ENCODE assay signal across 8 cellular contexts in the genomic region with DNA sequence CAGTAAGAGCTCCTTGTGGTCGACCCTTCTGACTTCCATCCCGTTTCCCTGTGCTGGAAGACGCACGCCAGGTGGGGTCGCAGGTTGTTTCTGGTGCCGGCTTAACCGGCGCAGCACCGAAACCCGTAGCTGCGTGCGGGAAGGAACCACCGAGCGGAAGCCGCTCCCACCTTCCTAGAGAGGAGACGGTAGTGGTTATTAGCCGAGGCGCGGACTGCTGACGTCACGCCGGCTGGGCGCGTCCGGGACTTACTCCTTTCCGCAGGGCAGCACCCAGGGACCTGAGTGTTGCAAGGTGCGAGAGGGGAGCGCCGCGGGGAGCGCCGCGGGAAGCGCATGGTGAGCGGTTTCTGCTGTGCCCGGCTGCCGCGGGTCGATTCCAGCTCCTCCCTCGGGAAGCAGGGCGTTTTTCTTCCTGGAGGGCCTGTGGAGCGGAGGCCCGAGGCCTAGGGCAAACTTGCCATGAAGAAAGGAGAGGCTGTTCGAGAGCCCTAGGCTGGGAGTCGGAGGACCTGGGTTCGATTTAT. TPM values are rescaled to one million over a fixed set of nuclear protein-coding genes. Genes with fewer than 3 reads are reported as not detected.
DNase-seq lines count a peak whose midpoint lies in the region; ATAC-seq and TF ChIP-seq lines count a peak whose summit lies in the region.

TSS of gene ZNF501 (plus strand) at position 252 of the 527 bp plus-strand sequence. CDS start 4,787 bp downstream, outside the sequence.

- peak within 1 kb of the TSS; percentile 5; the same call in 1 of the 2 replicates for H3K27ac ChIP-seq in ACC112 (ENCODE audit: low read depth, low read length)
- H3K27ac ChIP-seq in OCI-LY7 (ENCODE audit: low read depth, low read length, poor library complexity, severe bottlenecking): no peak within 1 kb of the TSS

- H3K36me3 ChIP-seq in ACC112 (ENCODE audit: insufficient read depth, low read length) (peaks cover 47% of the 10 kb centered on the region), OCI-LY7 (ENCODE audit: insufficient read depth, low read length) (no peaks in the 10 kb centered on the region)

- CTCF ChIA-PET in OCI-LY7 (lab: Charles Lee; ENCODE audit: unreplicated experiment): no interaction called here

- no peak for TF ChIP-seq CTCF in OCI-LY7 (conservative IDR thresholded peaks at IDR 0.05; ENCODE audit: low read length)

- H3K4me1 Mint-ChIP-seq in natural killer cell treated with Interleukin-12 subunit alpha and Interleukin-12 subunit beta and Interleukin-15 and Interleukin-18, amount 100 ng/mL, for 72 hours (ENCODE audit: low read depth in 2 of 2): peaks cover 10 to 13% of the 10 kb centered on the region in 2 donors
- peaks cover 14% of the 10 kb centered on the region for H3K4me1 Mint-ChIP-seq in stimulated activated memory B cell treated with anti-CD40 and anti-IgM and Interleukin-4, amounts not matched to agents 10 μg/mL and 1 μg/mL and 100 μg/mL, for 72 hours

- peak within 1 kb of the TSS; percentile 92 for H2AFZ ChIP-seq in ACC112 (ENCODE audit: low read length, unreplicated experiment)
- peak within 1 kb of the TSS; percentile 79 for H2AFZ ChIP-seq in OCI-LY7 (ENCODE audit: low read length)

- no peaks in the 10 kb centered on the region for H3K4me1 ChIP-seq in ACC112 (ENCODE audit: control insufficient read depth, insufficient read depth, low read length, unreplicated experiment)
- H3K4me1 ChIP-seq in OCI-LY7 (ENCODE audit: insufficient read depth, low read length, poor library complexity, severe bottlenecking): no peaks in the 10 kb centered on the region

- H3K79me2 ChIP-seq in ACC112 (ENCODE audit: control insufficient read depth, insufficient read depth, low read length, unreplicated experiment) (no peaks in the 10 kb centered on the region), OCI-LY7 (ENCODE audit: insufficient read depth, low read depth, low read length) (no peaks in the 10 kb centered on the region)

- H3K27me3 ChIP-seq in ACC112 (ENCODE audit: insufficient read depth, low read length): no peaks in the 10 kb centered on the region

- H3K36me3 Mint-ChIP-seq in natural killer cell treated with Interleukin-12 subunit alpha and Interleukin-12 subunit beta and Interleukin-15 and Interleukin-18, amount 100 ng/mL, for 72 hours: peaks cover 64% of the 10 kb centered on the region
- peaks cover 61% of the 10 kb centered on the region for H3K36me3 Mint-ChIP-seq in stimulated activated memory B cell treated with anti-CD40 and anti-IgM and Interleukin-4, amounts not matched to agents 10 μg/mL and 1 μg/mL and 100 μg/mL, for 72 hours

- H3K4me3 ChIP-seq in ACC112 (ENCODE audit: low read depth, low read length) (peak within 1 kb of the TSS; percentile 78), OCI-LY7 (ENCODE audit: low read depth, low read length, poor library complexity, severe bottlenecking) (peak within 1 kb of the TSS; percentile 66)

- POLR2A ChIA-PET in OCI-LY7 (lab: Charles Lee): interaction anchor here (0.6 to 1.0 kb wide), 3 partner anchors 29 to 1880 kb away, joined by 3 read pairs; no protein-coding TSS in a partner anchor

- H3K27ac Mint-ChIP-seq in natural killer cell treated with Interleukin-12 subunit alpha and Interleukin-12 subunit beta and Interleukin-15 and Interleukin-18, amount 100 ng/mL, for 72 hours: peak within 1 kb of the TSS; percentile 84 to 92
- peak within 1 kb of the TSS; percentile 98 for H3K27ac Mint-ChIP-seq in stimulated activated memory B cell treated with anti-CD40 and anti-IgM and Interleukin-4, amounts not matched to agents 10 μg/mL and 1 μg/mL and 100 μg/mL, for 72 hours

- H4K20me1 ChIP-seq in OCI-LY7 (ENCODE audit: insufficient read depth, low read length): no peaks in the 10 kb centered on the region

- DNase-seq in OCI-LY7 (ENCODE audit: low spot score) (peak; percentile 78), fibroblast of the conjunctiva (ENCODE audit: low read depth) (peak; percentile 84)
- peak; percentile 73 for DNase-seq in activated T-helper 9 cell treated with anti-CD3 and anti-CD28 coated beads, Interleukin-2, amount 50 U/mL, for 16 hours (ENCODE audit: low read depth)
- peak; percentile 95 for DNase-seq in natural killer cell treated with Interleukin-12 subunit alpha and Interleukin-12 subunit beta and Interleukin-15 and Interleukin-18, amount 100 ng/mL, for 72 hours (ENCODE audit: low spot score)

- H3K9me3 ChIP-seq in OCI-LY7 (ENCODE audit: low read length): peaks cover 36% of the 10 kb centered on the region

- intact Hi-C loops in OCI-LY7 (cut with micrococcal nuclease; ENCODE audit: unreplicated experiment): loop anchor here (1.0 kb wide), 1 partner anchor 32 kb away; the partner anchor contains the start of genes KIAA1143 and KIF15

- H3K9me2 ChIP-seq in OCI-LY7 (ENCODE audit: insufficient read depth, low read length): no peaks in the 10 kb centered on the region

- ATAC-seq in GM18909 (IDR thresholded peaks at IDR 0.05; ENCODE audit: poor library complexity, unreplicated experiment) (peak; percentile 79), HG03521 (IDR thresholded peaks at IDR 0.05; ENCODE audit: unreplicated experiment) (peak; percentile 79)
- peak; percentile 98 to 99 for ATAC-seq in natural killer cell treated with Interleukin-12 subunit alpha and Interleukin-12 subunit beta and Interleukin-15 and Interleukin-18, amount 100 ng/mL, for 72 hours
- peak; percentile 99 for ATAC-seq in stimulated activated memory B cell treated with anti-CD40 and anti-IgM and Interleukin-4, amounts not matched to agents 10 μg/mL and 1 μg/mL and 100 μg/mL, for 72 hours

- no peaks in the 10 kb centered on the region for H3K27me3 Mint-ChIP-seq in natural killer cell treated with Interleukin-12 subunit alpha and Interleukin-12 subunit beta and Interleukin-15 and Interleukin-18, amount 100 ng/mL, for 72 hours
- H3K27me3 Mint-ChIP-seq in stimulated activated memory B cell treated with anti-CD40 and anti-IgM and Interleukin-4, amounts not matched to agents 10 μg/mL and 1 μg/mL and 100 μg/mL, for 72 hours: no peaks in the 10 kb centered on the region

- H3K4me2 ChIP-seq in OCI-LY7 (ENCODE audit: low read length): peak within 1 kb of the TSS; percentile 46

- peak within 1 kb of the TSS; percentile 95 for H3K4me3 Mint-ChIP-seq in natural killer cell treated with Interleukin-12 subunit alpha and Interleukin-12 subunit beta and Interleukin-15 and Interleukin-18, amount 100 ng/mL, for 72 hours
- H3K4me3 Mint-ChIP-seq in stimulated activated memory B cell treated with anti-CD40 and anti-IgM and Interleukin-4, amounts not matched to agents 10 μg/mL and 1 μg/mL and 100 μg/mL, for 72 hours: peak within 1 kb of the TSS; percentile 100

- peaks cover 28% of the 10 kb centered on the region for H3K9me3 Mint-ChIP-seq in natural killer cell treated with Interleukin-12 subunit alpha and Interleukin-12 subunit beta and Interleukin-15 and Interleukin-18, amount 100 ng/mL, for 72 hours
- H3K9me3 Mint-ChIP-seq in stimulated activated memory B cell treated with anti-CD40 and anti-IgM and Interleukin-4, amounts not matched to agents 10 μg/mL and 1 μg/mL and 100 μg/mL, for 72 hours: peaks cover 24% of the 10 kb centered on the region

- no TSS peak for BruUV-seq in OCI-LY7 (replicated peaks; lab: Mats Ljungman, UMichigan)

RNA-seq across cellular contexts. Expression of gene ZNF501, which starts in this region (rescaled TPM):
- 2.1 and 3.4 TPM in 2 replicates for total RNA-seq in OCI-LY7 (2014; rRNA removed; shearing (Covaris generic))
- 0.88 and 1.4 TPM in 2 replicates for total RNA-seq in OCI-LY7 (2022)
- total RNA-seq in natural killer cell treated with Interleukin-12 subunit alpha and Interleukin-12 subunit beta and Interleukin-15 and Interleukin-18, amount 100 ng/mL, for 72 hours: 1 to 10 TPM in 1 of 2 donors, under 1 TPM in 1; 0.61 to 3.2 TPM
